In the genomic region with DNA sequence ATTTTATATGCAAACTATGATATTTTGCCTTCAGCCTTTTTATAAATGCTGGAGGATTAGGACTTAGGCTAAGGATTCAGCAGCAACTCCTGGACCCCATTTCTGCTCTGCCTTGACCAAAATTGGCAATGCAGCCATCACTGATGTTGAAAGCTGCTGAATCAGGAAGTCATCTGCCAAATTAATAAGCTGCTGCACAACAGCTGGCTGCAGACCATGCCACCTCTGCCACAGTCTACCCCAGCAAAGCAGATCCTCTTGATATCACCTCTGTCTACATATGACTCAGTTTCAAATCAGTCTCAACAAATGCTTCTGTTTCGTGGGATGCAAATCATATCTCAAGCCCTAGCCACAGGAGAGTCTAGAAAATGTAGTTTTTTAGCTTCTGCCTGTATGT, we compare ENCODE assay signal across 1 cellular context.
TF ChIP-seq lines count a peak whose summit lies in the region.

No MANE protein-coding gene starts in this region.

TF ChIP-seq in GM12878, 131 proteins besides CTCF, POLR2A, EP300 and RAD21 (continued from another document and continues in another):
- no peak for TF ChIP-seq STAT3 (IDR thresholded peaks at IDR 0.05; ENCODE audit: low read depth, low read length)
- TF ChIP-seq SMAD1 (IDR thresholded peaks at IDR 0.05; ENCODE audit: low read depth, partially characterized antibody), result no peak
- TF ChIP-seq, protein P1, sequence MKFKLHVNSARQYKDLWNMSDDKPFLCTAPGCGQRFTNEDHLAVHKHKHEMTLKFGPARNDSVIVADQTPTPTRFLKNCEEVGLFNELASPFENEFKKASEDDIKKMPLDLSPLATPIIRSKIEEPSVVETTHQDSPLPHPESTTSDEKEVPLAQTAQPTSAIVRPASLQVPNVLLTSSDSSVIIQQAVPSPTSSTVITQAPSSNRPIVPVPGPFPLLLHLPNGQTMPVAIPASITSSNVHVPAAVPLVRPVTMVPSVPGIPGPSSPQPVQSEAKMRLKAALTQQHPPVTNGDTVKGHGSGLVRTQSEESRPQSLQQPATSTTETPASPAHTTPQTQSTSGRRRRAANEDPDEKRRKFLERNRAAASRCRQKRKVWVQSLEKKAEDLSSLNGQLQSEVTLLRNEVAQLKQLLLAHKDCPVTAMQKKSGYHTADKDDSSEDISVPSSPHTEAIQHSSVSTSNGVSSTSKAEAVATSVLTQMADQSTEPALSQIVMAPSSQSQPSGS (IDR thresholded peaks at IDR 0.05; ENCODE audit: low read length), result no peak
- TF ChIP-seq HDAC2 (IDR thresholded peaks at IDR 0.05), result no peak
- TF ChIP-seq ZNF274 (IDR thresholded peaks at IDR 0.05; ENCODE audit: insufficient read depth, insufficient read length), result no peak
- no peak for TF ChIP-seq PAX5 (IDR thresholded peaks at IDR 0.05; ENCODE audit: borderline replicate concordance, low read depth, low read length)
- no peak for TF ChIP-seq PML (IDR thresholded peaks at IDR 0.05; ENCODE audit: low read length)
- TF ChIP-seq SP1 (IDR thresholded peaks at IDR 0.05; ENCODE audit: low read depth, low read length), result no peak
- 0 out of 2 replicates have a peak, but pooled peaks have one; percentile 26 for TF ChIP-seq JUND (IDR thresholded peaks at IDR 0.05; ENCODE audit: low read depth, low read length)
- TF ChIP-seq TBL1XR1 (IDR thresholded peaks at IDR 0.05; ENCODE audit: low read depth, low read length), result 0 out of 2 replicates have a peak, but pooled peaks have one; percentile 25
- TF ChIP-seq, protein P2, sequence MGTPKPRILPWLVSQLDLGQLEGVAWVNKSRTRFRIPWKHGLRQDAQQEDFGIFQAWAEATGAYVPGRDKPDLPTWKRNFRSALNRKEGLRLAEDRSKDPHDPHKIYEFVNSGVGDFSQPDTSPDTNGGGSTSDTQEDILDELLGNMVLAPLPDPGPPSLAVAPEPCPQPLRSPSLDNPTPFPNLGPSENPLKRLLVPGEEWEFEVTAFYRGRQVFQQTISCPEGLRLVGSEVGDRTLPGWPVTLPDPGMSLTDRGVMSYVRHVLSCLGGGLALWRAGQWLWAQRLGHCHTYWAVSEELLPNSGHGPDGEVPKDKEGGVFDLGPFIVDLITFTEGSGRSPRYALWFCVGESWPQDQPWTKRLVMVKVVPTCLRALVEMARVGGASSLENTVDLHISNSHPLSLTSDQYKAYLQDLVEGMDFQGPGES (IDR thresholded peaks at IDR 0.05), result no peak
- TF ChIP-seq BMI1 (IDR thresholded peaks at IDR 0.05; ENCODE audit: borderline replicate concordance), result no peak
- TF ChIP-seq KDM1A (IDR thresholded peaks at IDR 0.05; ENCODE audit: borderline replicate concordance), result no peak
- no peak for TF ChIP-seq TARDBP (IDR thresholded peaks at IDR 0.05; ENCODE audit: borderline replicate concordance)
- TF ChIP-seq, protein P3, sequence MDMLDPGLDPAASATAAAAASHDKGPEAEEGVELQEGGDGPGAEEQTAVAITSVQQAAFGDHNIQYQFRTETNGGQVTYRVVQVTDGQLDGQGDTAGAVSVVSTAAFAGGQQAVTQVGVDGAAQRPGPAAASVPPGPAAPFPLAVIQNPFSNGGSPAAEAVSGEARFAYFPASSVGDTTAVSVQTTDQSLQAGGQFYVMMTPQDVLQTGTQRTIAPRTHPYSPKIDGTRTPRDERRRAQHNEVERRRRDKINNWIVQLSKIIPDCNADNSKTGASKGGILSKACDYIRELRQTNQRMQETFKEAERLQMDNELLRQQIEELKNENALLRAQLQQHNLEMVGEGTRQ (IDR thresholded peaks at IDR 0.05; ENCODE audit: borderline replicate concordance, low read depth, low read length), result no peak
- no peak for TF ChIP-seq NRF1 (conservative IDR thresholded peaks at IDR 0.05; ENCODE audit: low read depth, low read length)
- no peak for TF ChIP-seq NBN (IDR thresholded peaks at IDR 0.05)
- no peak for TF ChIP-seq MYB (IDR thresholded peaks at IDR 0.05; ENCODE audit: borderline replicate concordance, low read depth, low read length)
- no peak for TF ChIP-seq CBX3 (IDR thresholded peaks at IDR 0.05; ENCODE audit: borderline replicate concordance, low read depth)
- peak; percentile 31; the same call in 1 of the 2 replicates for TF ChIP-seq SPI1 (IDR thresholded peaks at IDR 0.05; ENCODE audit: borderline replicate concordance, insufficient read depth, low read depth, low read length)
- no peak for TF ChIP-seq RB1 (IDR thresholded peaks at IDR 0.05; ENCODE audit: borderline replicate concordance)
- no peak for TF ChIP-seq EED (IDR thresholded peaks at IDR 0.05; ENCODE audit: low read depth)
- peak; percentile 26; the same call in 1 of the 2 replicates for TF ChIP-seq ATF7 (IDR thresholded peaks at IDR 0.05; ENCODE audit: low read depth)
- TF ChIP-seq CEBPZ (IDR thresholded peaks at IDR 0.05; ENCODE audit: low read depth, low read length), result no peak
- no peak for TF ChIP-seq POLR2AphosphoS5 (IDR thresholded peaks at IDR 0.05; ENCODE audit: low read length)
- TF ChIP-seq, protein P4, sequence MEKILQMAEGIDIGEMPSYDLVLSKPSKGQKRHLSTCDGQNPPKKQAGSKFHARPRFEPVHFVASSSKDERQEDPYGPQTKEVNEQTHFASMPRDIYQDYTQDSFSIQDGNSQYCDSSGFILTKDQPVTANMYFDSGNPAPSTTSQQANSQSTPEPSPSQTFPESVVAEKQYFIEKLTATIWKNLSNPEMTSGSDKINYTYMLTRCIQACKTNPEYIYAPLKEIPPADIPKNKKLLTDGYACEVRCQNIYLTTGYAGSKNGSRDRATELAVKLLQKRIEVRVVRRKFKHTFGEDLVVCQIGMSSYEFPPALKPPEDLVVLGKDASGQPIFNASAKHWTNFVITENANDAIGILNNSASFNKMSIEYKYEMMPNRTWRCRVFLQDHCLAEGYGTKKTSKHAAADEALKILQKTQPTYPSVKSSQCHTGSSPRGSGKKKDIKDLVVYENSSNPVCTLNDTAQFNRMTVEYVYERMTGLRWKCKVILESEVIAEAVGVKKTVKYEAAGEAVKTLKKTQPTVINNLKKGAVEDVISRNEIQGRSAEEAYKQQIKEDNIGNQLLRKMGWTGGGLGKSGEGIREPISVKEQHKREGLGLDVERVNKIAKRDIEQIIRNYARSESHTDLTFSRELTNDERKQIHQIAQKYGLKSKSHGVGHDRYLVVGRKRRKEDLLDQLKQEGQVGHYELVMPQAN (conservative IDR thresholded peaks at IDR 0.05), result no peak
- TF ChIP-seq EZH2 (IDR thresholded peaks at IDR 0.05; ENCODE audit: borderline replicate concordance, control insufficient read depth, low read depth, low read length), result no peak
- TF ChIP-seq BHLHE40 (IDR thresholded peaks at IDR 0.05; ENCODE audit: borderline replicate concordance in 1 of 2, low read depth in 2 of 2, low read length in 1 of 2), result peak in 1 of 2 experiments; percentile 43; a peak in 2 of 4 replicates
- TF ChIP-seq ESRRA (IDR thresholded peaks at IDR 0.05; ENCODE audit: low read length), result no peak
- TF ChIP-seq ZSCAN29 (IDR thresholded peaks at IDR 0.05), result no peak
- TF ChIP-seq ETV6 (conservative IDR thresholded peaks at IDR 0.05 in 1 of 2, IDR thresholded peaks at IDR 0.05 in 1 of 2; ENCODE audit: borderline replicate concordance in 1 of 2, low read depth in 1 of 2), result no peak
- TF ChIP-seq RFX5 (IDR thresholded peaks at IDR 0.05; ENCODE audit: low read depth, low read length), result no peak
- TF ChIP-seq USF1 (IDR thresholded peaks at IDR 0.05; ENCODE audit: borderline replicate concordance, extremely low read length, insufficient read depth, low read depth, low read length), result no peak
- TF ChIP-seq IKZF1 (conservative IDR thresholded peaks at IDR 0.05), result peak; percentile 38
- 0 out of 2 replicates have a peak, but pooled peaks have one; percentile 15 for TF ChIP-seq BCL11A (IDR thresholded peaks at IDR 0.05; ENCODE audit: low read depth, low read length)
- no peak for TF ChIP-seq MXI1 (IDR thresholded peaks at IDR 0.05; ENCODE audit: low read depth, low read length)
- no peak for TF ChIP-seq ZNF622 (IDR thresholded peaks at IDR 0.05)
- no peak for TF ChIP-seq PAX8 (IDR thresholded peaks at IDR 0.05)
- no peak for TF ChIP-seq CEBPB (IDR thresholded peaks at IDR 0.05; ENCODE audit: borderline replicate concordance in 1 of 2, low read depth in 2 of 2, low read length in 2 of 2)
- TF ChIP-seq, protein P5, sequence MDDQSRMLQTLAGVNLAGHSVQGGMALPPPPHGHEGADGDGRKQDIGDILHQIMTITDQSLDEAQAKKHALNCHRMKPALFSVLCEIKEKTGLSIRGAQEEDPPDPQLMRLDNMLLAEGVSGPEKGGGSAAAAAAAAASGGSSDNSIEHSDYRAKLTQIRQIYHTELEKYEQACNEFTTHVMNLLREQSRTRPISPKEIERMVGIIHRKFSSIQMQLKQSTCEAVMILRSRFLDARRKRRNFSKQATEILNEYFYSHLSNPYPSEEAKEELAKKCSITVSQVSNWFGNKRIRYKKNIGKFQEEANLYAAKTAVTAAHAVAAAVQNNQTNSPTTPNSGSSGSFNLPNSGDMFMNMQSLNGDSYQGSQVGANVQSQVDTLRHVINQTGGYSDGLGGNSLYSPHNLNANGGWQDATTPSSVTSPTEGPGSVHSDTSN (IDR thresholded peaks at IDR 0.05; ENCODE audit: insufficient replicate concordance, low read depth, low read length), result no peak
- TF ChIP-seq NR2F1 (conservative IDR thresholded peaks at IDR 0.05), result no peak
- TF ChIP-seq, protein P6, sequence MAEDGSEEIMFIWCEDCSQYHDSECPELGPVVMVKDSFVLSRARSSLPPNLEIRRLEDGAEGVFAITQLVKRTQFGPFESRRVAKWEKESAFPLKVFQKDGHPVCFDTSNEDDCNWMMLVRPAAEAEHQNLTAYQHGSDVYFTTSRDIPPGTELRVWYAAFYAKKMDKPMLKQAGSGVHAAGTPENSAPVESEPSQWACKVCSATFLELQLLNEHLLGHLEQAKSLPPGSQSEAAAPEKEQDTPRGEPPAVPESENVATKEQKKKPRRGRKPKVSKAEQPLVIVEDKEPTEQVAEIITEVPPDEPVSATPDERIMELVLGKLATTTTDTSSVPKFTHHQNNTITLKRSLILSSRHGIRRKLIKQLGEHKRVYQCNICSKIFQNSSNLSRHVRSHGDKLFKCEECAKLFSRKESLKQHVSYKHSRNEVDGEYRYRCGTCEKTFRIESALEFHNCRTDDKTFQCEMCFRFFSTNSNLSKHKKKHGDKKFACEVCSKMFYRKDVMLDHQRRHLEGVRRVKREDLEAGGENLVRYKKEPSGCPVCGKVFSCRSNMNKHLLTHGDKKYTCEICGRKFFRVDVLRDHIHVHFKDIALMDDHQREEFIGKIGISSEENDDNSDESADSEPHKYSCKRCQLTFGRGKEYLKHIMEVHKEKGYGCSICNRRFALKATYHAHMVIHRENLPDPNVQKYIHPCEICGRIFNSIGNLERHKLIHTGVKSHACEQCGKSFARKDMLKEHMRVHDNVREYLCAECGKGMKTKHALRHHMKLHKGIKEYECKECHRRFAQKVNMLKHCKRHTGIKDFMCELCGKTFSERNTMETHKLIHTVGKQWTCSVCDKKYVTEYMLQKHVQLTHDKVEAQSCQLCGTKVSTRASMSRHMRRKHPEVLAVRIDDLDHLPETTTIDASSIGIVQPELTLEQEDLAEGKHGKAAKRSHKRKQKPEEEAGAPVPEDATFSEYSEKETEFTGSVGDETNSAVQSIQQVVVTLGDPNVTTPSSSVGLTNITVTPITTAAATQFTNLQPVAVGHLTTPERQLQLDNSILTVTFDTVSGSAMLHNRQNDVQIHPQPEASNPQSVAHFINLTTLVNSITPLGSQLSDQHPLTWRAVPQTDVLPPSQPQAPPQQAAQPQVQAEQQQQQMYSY (CRISPR knock-in tag; IDR thresholded peaks at IDR 0.05), result no peak
- no peak for TF ChIP-seq SMARCA5 (IDR thresholded peaks at IDR 0.05)
- TF ChIP-seq, protein P7, sequence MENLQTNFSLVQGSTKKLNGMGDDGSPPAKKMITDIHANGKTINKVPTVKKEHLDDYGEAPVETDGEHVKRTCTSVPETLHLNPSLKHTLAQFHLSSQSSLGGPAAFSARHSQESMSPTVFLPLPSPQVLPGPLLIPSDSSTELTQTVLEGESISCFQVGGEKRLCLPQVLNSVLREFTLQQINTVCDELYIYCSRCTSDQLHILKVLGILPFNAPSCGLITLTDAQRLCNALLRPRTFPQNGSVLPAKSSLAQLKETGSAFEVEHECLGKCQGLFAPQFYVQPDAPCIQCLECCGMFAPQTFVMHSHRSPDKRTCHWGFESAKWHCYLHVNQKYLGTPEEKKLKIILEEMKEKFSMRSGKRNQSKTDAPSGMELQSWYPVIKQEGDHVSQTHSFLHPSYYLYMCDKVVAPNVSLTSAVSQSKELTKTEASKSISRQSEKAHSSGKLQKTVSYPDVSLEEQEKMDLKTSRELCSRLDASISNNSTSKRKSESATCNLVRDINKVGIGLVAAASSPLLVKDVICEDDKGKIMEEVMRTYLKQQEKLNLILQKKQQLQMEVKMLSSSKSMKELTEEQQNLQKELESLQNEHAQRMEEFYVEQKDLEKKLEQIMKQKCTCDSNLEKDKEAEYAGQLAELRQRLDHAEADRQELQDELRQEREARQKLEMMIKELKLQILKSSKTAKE (IDR thresholded peaks at IDR 0.05; ENCODE audit: low read depth, poor library complexity, severe bottlenecking), result no peak
